In genomic region chr2:100218552-100218951, GRCh38 we compare ENCODE assay signal across 27 cellular contexts.
"Had no signal": no experiment of that assay in that cellular context is flagged by ENCODE, and none has a peak within 500 bp of the region (broad histone marks: within the 10 kb centered on the region; RNA-seq: fewer than 3 reads in every experiment).

No MANE protein-coding gene starts in this region.

- H3K4me3 ChIP-seq: left ventricle myocardium inferior, lung, pancreas, prostate gland, skin epidermis, suprapubic skin, thoracic aorta, tibial artery, upper lobe of right lung, uterus had no signal

- H3K4me1 ChIP-seq: pancreas, uterus had no signal

- ATAC-seq: natural killer cell treated with Interleukin-12 subunit alpha and Interleukin-12 subunit beta and Interleukin-15 and Interleukin-18, amount 100 ng/mL, for 72 hours; pancreas; right cardiac atrium; sciatic nerve; upper lobe of right lung had no signal

- H3K36me3 ChIP-seq: left ventricle myocardium inferior, pancreas, prostate gland, suprapubic skin, thoracic aorta, tibial artery, upper lobe of right lung, uterus had no signal

- H3K27me3 ChIP-seq: pancreas, suprapubic skin, tibial artery, upper lobe of right lung, uterus had no signal

- H3K27ac Mint-ChIP-seq: mesothelial cell of epicardium; naive B cell; natural killer cell treated with Interleukin-12 subunit alpha and Interleukin-12 subunit beta and Interleukin-15 and Interleukin-18, amount 100 ng/mL, for 72 hours; stimulated activated naive CD8-positive, alpha-beta T cell treated with anti-CD3 and anti-CD28 coated beads, Interleukin-15, Interleukin-2, amounts not matched to agents 100 ng/mL and 50 ng/mL, for 24 hours had no signal

- H3K9me3 ChIP-seq: left ventricle myocardium inferior, pancreas, prostate gland, suprapubic skin, thoracic aorta, tibial artery, upper lobe of right lung, uterus had no signal

- H3K27ac ChIP-seq: left ventricle myocardium inferior, pancreas, prostate gland, suprapubic skin, thoracic aorta, tibial artery, upper lobe of right lung, uterus had no signal

- H3K4me3 Mint-ChIP-seq: mesothelial cell of epicardium; naive B cell; natural killer cell treated with Interleukin-12 subunit alpha and Interleukin-12 subunit beta and Interleukin-15 and Interleukin-18, amount 100 ng/mL, for 72 hours; stimulated activated naive CD8-positive, alpha-beta T cell treated with anti-CD3 and anti-CD28 coated beads, Interleukin-15, Interleukin-2, amounts not matched to agents 100 ng/mL and 50 ng/mL, for 24 hours had no signal

- H3K36me3 Mint-ChIP-seq: mesothelial cell of epicardium; natural killer cell treated with Interleukin-12 subunit alpha and Interleukin-12 subunit beta and Interleukin-15 and Interleukin-18, amount 100 ng/mL, for 72 hours had no signal

- DNase-seq: islet precursor cell; left ventricle myocardium inferior; mesendoderm; naive B cell; nucleus accumbens; pancreas; posterior cingulate gyrus; retina; right cardiac atrium; stimulated activated CD4-positive, alpha-beta T cell treated with anti-CD3 and anti-CD28 coated beads, Interleukin-12 subunit alpha, Interleukin-12 subunit beta, amount 100 ng/mL, for 4 hours; stimulated activated CD4-positive, alpha-beta T cell treated with anti-CD3 and anti-CD28 coated beads, Interleukin-15, amount 100 ng/mL, for 24 hours; stimulated activated CD4-positive, alpha-beta T cell treated with anti-CD3 and anti-CD28 coated beads, Interleukin-2, amount 100 ng/mL, for 24 hours; stimulated activated CD4-positive, alpha-beta T cell treated with anti-CD3 and anti-CD28 coated beads, Interleukin-4, amount 100 ng/mL, for 1 hour; stimulated activated naive CD4-positive, alpha-beta T cell; tibial artery; trophoblast cell; upper lobe of right lung; uterus had no signal
